13 cellular contexts compared by ENCODE assay signal in the genomic region with DNA sequence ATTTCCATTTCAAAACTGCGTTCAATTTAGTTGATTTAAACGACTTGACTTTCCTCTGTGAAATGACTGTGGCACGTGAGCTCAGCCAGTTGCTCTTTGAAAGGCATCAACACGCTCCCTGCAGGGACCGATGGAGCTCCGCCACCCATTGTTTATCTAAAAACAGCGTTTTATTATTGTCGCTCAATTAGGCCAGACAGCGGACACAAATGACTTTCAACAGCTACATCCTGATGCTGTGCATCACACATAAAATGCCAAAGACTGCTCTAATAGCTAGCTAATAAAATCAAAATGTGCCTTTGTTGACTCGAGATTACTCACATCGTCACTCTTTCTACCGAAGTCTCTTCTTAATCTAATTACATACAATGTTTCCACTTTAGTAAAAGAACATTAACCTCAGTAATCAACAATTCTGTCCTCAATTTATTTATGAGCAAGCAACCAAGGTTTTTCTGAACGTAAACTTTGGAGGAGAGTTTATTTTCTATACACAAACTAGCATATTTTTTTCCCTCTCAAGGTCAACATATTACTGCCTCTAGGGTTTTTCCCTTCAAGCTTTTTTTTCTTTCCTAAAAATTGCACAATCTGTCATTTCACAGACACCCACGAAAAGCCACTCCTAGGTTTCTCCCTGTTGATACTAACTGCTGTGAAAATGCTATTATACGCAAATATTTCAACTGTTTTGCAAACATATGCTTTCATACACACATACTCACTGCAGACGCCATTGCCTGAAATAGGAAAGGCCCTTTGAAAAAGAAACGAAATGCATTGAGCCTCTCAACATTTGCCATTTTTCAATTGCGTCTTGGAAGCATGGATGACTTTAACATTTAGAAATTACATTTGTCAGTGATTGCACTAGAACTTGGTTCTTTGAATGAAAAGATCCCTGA.
DNase-seq lines count a peak whose midpoint lies in the region; ATAC-seq and TF ChIP-seq lines count a peak whose summit lies in the region.
"Had no signal": no experiment of that assay in that cellular context is flagged by ENCODE, and none has a peak within 500 bp of the region (broad histone marks: within the 10 kb centered on the region; RNA-seq: fewer than 3 reads in every experiment).

No MANE protein-coding gene starts in this region.

- DNase-seq in T-helper 2 cell treated with Interferon-gamma antibody and Interleukin-4, amounts not matched to agents 5 μg/mL and 100 μg/mL, for 36 hours (ENCODE audit: low spot score) = no peak
- DNase-seq in T-helper 2 cell = no peak
- DNase-seq in NCI-H1417 treated with DMSO at 0.1 percent for 48 hours (lab: John Stamatoyannopoulos, UW) = peak; percentile 73
- no peak for DNase-seq in activated naive CD8-positive, alpha-beta T cell treated with anti-CD3 and anti-CD28 coated beads, Interleukin-2, amount 10 ng/mL, durations not matched to agents 7 days and 5 days
- DNase-seq in neural progenitor cell (ENCODE audit: low spot score) = peak; percentile 61
- DNase-seq in SHP77 (lab: John Stamatoyannopoulos, UW) = no peak
- DNase-seq: ACHN; effector CD4-positive, alpha-beta T cell; MM.1S; trophoblast cell had no signal

- no peaks in the 10 kb centered on the region for H4K20me1 ChIP-seq in neural progenitor cell (ENCODE audit: low read depth)

- peaks cover 23% of the 10 kb centered on the region for H3K9me3 Mint-ChIP-seq in T-helper 2 cell treated with Interferon-gamma antibody and Interleukin-4, amounts not matched to agents 5 μg/mL and 100 μg/mL, for 36 hours
- peaks cover 8% of the 10 kb centered on the region for H3K9me3 Mint-ChIP-seq in activated naive CD8-positive, alpha-beta T cell treated with anti-CD3 and anti-CD28 coated beads, Interleukin-2, amount 10 ng/mL, durations not matched to agents 7 days and 5 days
- peaks cover 22% of the 10 kb centered on the region for H3K9me3 Mint-ChIP-seq in neural progenitor cell

- no peaks in the 10 kb centered on the region for H3K9me3 ChIP-seq in neural progenitor cell (ENCODE audit: low read depth)

- H3K4me3 Mint-ChIP-seq in T-helper 2 cell treated with Interferon-gamma antibody and Interleukin-4, amounts not matched to agents 5 μg/mL and 100 μg/mL, for 36 hours = peak overlapping the region; percentile 65
- no peak overlapping the region for H3K4me3 Mint-ChIP-seq in activated naive CD8-positive, alpha-beta T cell treated with anti-CD3 and anti-CD28 coated beads, Interleukin-2, amount 10 ng/mL, durations not matched to agents 7 days and 5 days
- no peak overlapping the region for H3K4me3 Mint-ChIP-seq in neural progenitor cell
- H3K4me3 Mint-ChIP-seq: memory B cell had no signal

- no peak for TF ChIP-seq CTCF in neural progenitor cell (IDR thresholded peaks at IDR 0.05)

- H3K4me3 ChIP-seq in neural progenitor cell = no peak overlapping the region

- H3K4me2 ChIP-seq in neural progenitor cell = peak overlapping the region; percentile 67

- H3K36me3 Mint-ChIP-seq in T-helper 2 cell treated with Interferon-gamma antibody and Interleukin-4, amounts not matched to agents 5 μg/mL and 100 μg/mL, for 36 hours (ENCODE audit: low read depth) = peaks cover 30% of the 10 kb centered on the region
- peaks cover 17% of the 10 kb centered on the region for H3K36me3 Mint-ChIP-seq in activated naive CD8-positive, alpha-beta T cell treated with anti-CD3 and anti-CD28 coated beads, Interleukin-2, amount 10 ng/mL, durations not matched to agents 7 days and 5 days
- H3K36me3 Mint-ChIP-seq in neural progenitor cell = peaks cover 4% of the 10 kb centered on the region

- no peak overlapping the region for H3K27ac ChIP-seq in neural progenitor cell

- no peaks in the 10 kb centered on the region for H3K79me2 ChIP-seq in neural progenitor cell (ENCODE audit: low read depth)

- H3K27me3 ChIP-seq in neural progenitor cell = no peaks in the 10 kb centered on the region

- no peak for ATAC-seq in activated naive CD8-positive, alpha-beta T cell treated with anti-CD3 and anti-CD28 coated beads, Interleukin-2, amount 10 ng/mL, durations not matched to agents 7 days and 5 days (ENCODE audit: low read depth)
- ATAC-seq in GM19397 (IDR thresholded peaks at IDR 0.05; ENCODE audit: unreplicated experiment) (no peak), HG02678 (IDR thresholded peaks at IDR 0.05; ENCODE audit: unreplicated experiment) (no peak)

- POLR2A ChIA-PET in activated naive CD8-positive, alpha-beta T cell treated with anti-CD3 and anti-CD28 coated beads, Interleukin-2, amount 10 ng/mL, durations not matched to agents 7 days and 5 days (lab: Charles Lee) = no interaction called here

- H3K4me1 ChIP-seq in neural progenitor cell = peaks cover 14% of the 10 kb centered on the region

- H3K9ac ChIP-seq in neural progenitor cell = no peak overlapping the region

- no peak overlapping the region for H2AFZ ChIP-seq in neural progenitor cell (replicated peaks)

- H3F3A ChIP-seq in neural progenitor cell (ENCODE audit: low read depth) = peaks cover 12% of the 10 kb centered on the region

- H3K36me3 ChIP-seq in neural progenitor cell = no peaks in the 10 kb centered on the region

- H3K4me1 Mint-ChIP-seq in T-helper 2 cell treated with Interferon-gamma antibody and Interleukin-4, amounts not matched to agents 5 μg/mL and 100 μg/mL, for 36 hours (ENCODE audit: low read depth) = peaks cover 86% of the 10 kb centered on the region
- peaks cover 64% of the 10 kb centered on the region for H3K4me1 Mint-ChIP-seq in activated naive CD8-positive, alpha-beta T cell treated with anti-CD3 and anti-CD28 coated beads, Interleukin-2, amount 10 ng/mL, durations not matched to agents 7 days and 5 days
- H3K4me1 Mint-ChIP-seq in neural progenitor cell = peaks cover 18% of the 10 kb centered on the region

- peak overlapping the region; percentile 90 for H3K27ac Mint-ChIP-seq in T-helper 2 cell treated with Interferon-gamma antibody and Interleukin-4, amounts not matched to agents 5 μg/mL and 100 μg/mL, for 36 hours
- H3K27ac Mint-ChIP-seq in activated naive CD8-positive, alpha-beta T cell treated with anti-CD3 and anti-CD28 coated beads, Interleukin-2, amount 10 ng/mL, durations not matched to agents 7 days and 5 days = peak overlapping the region; percentile 86
- peak overlapping the region; percentile 15 for H3K27ac Mint-ChIP-seq in neural progenitor cell
- H3K27ac Mint-ChIP-seq: memory B cell had no signal

- H3K27me3 Mint-ChIP-seq in T-helper 2 cell treated with Interferon-gamma antibody and Interleukin-4, amounts not matched to agents 5 μg/mL and 100 μg/mL, for 36 hours (ENCODE audit: low read depth) = no peaks in the 10 kb centered on the region
- no peaks in the 10 kb centered on the region for H3K27me3 Mint-ChIP-seq in activated naive CD8-positive, alpha-beta T cell treated with anti-CD3 and anti-CD28 coated beads, Interleukin-2, amount 10 ng/mL, durations not matched to agents 7 days and 5 days
- H3K27me3 Mint-ChIP-seq in neural progenitor cell (ENCODE audit: insufficient read depth, low read depth) = peaks cover 8% of the 10 kb centered on the region
- H3K27me3 Mint-ChIP-seq: memory B cell had no signal

Comparison
In these comparisons a context has a peak if more than half of its experiments do, and no peak if none do; other contexts are left out.
1. DNase-seq: peak in NCI-H1417 treated with DMSO at 0.1 percent for 48 hours (single experiment) and neural progenitor cell (single experiment); none in T-helper 2 cell treated with Interferon-gamma antibody and Interleukin-4, amounts not matched to agents 5 μg/mL and 100 μg/mL, for 36 hours (single experiment), T-helper 2 cell (0 of 5), activated naive CD8-positive, alpha-beta T cell treated with anti-CD3 and anti-CD28 coated beads, Interleukin-2, amount 10 ng/mL, durations not matched to agents 7 days and 5 days (single experiment) and SHP77 (0 of 2).
2. H3K27ac Mint-ChIP-seq: peak in every context shown above with its lines; median percentile 90 in T-helper 2 cell treated with Interferon-gamma antibody and Interleukin-4, amounts not matched to agents 5 μg/mL and 100 μg/mL, for 36 hours; 86 in activated naive CD8-positive, alpha-beta T cell treated with anti-CD3 and anti-CD28 coated beads, Interleukin-2, amount 10 ng/mL, durations not matched to agents 7 days and 5 days; 15 in neural progenitor cell.